ENCODE assay signal across 8 cellular contexts in genomic region chr2:216696751-216697560, GRCh38. TPM values are rescaled to one million over a fixed set of nuclear protein-coding genes. Genes with fewer than 3 reads are reported as not detected.
DNase-seq lines count a peak whose midpoint lies in the region; ATAC-seq and TF ChIP-seq lines count a peak whose summit lies in the region.

No MANE protein-coding gene starts in this region.

- intact Hi-C loops in HCT116 (cut with micrococcal nuclease) = loop anchor here (1.0 to 5.0 kb wide), 5 partner anchors 445 to 1015 kb away; no protein-coding TSS in a partner anchor
- intact Hi-C loops in posterior cingulate gyrus (cut with DNase I) = loop anchor here (5.0 to 10.0 kb wide), 3 partner anchors 368 to 1015 kb away; no protein-coding TSS in a partner anchor

- ATAC-seq in HCT116 (peak; percentile 50), foreskin keratinocyte (no peak), thoracic aorta (ENCODE audit: insufficient number of reproducible peaks, low FRiP score, low read depth) (no peak), HG02973 (IDR thresholded peaks at IDR 0.05; ENCODE audit: unreplicated experiment) (no peak), HG03159 (IDR thresholded peaks at IDR 0.05; ENCODE audit: unreplicated experiment) (no peak)

- no peaks in the 10 kb centered on the region for H3K9me2 ChIP-seq in HCT116 (ENCODE audit: insufficient read depth)

- H3K79me2 ChIP-seq in HCT116 (ENCODE audit: insufficient read depth, low read length) = no peaks in the 10 kb centered on the region

- H3K4me3 ChIP-seq in AG04450 (ENCODE audit: low read depth, low read length) (no peak overlapping the region), HCT116 (replicated peaks in 1 of 2; ENCODE audit: low read depth in 1 of 2, low read length in 2 of 2) (no peak overlapping the region), thoracic aorta (no peak overlapping the region)

- H3K36me3 ChIP-seq in HCT116 (ENCODE audit: control insufficient read depth in 1 of 2, insufficient read depth in 2 of 2, low read length in 2 of 2) (no peaks in the 10 kb centered on the region), thoracic aorta (no peaks in the 10 kb centered on the region)

- peak; percentile 70 for TF ChIP-seq RAD21 in HCT116 (IDR thresholded peaks at IDR 0.05; ENCODE audit: low read depth)

- H3K27me3 ChIP-seq in AG04450 (ENCODE audit: control insufficient read depth, insufficient read depth, low read length) (no peaks in the 10 kb centered on the region), HCT116 (ENCODE audit: insufficient read depth, low read length) (peaks cover 22% of the 10 kb centered on the region; the same call in 1 of the 2 replicates), foreskin keratinocyte (peaks cover 18% of the 10 kb centered on the region), thoracic aorta (replicated peaks; ENCODE audit: insufficient read depth) (no peaks in the 10 kb centered on the region)

- peak overlapping the region; percentile 60 for H2AFZ ChIP-seq in HCT116 (ENCODE audit: low read depth, low read length, poor library complexity, severe bottlenecking)

- H3K9ac ChIP-seq in HCT116 (ENCODE audit: low read length) = no peak overlapping the region

- DNase-seq in AG04450 (ENCODE audit: low read depth, low spot score) (no peak), HCT116 (ENCODE audit: low read depth, low spot score) (peak; percentile 48), SK-N-DZ (ENCODE audit: low spot score) (peak; percentile 67), foreskin keratinocyte (no peak), thoracic aorta (ENCODE audit: low spot score) (no peak), posterior cingulate gyrus (no peak)

- H4K20me1 ChIP-seq in HCT116 (ENCODE audit: insufficient read depth) = no peaks in the 10 kb centered on the region

- RAD21 ChIA-PET in HCT116 (lab: Charles Lee; ENCODE audit: low non-redundant PET in 1 of 2, low total read pairs in 2 of 2, uncharacterized antibody in 2 of 2, unreplicated experiment in 2 of 2) = no interaction called here

- H3K27ac ChIP-seq in AG04450 (ENCODE audit: low read depth, low read length) (peak overlapping the region; percentile 21), HCT116 (ENCODE audit: low read depth, low read length) (no peak overlapping the region), foreskin keratinocyte (no peak overlapping the region), thoracic aorta (peak overlapping the region; percentile 89 to 92)

- BruUV-seq in HCT116 (replicated peaks; lab: Mats Ljungman, UMichigan) = no TSS peak

- H3K4me2 ChIP-seq in HCT116 (ENCODE audit: low read length) = peak overlapping the region; percentile 22; the same call in 1 of the 2 replicates

- H3K4me1 ChIP-seq in HCT116 (ENCODE audit: control insufficient read depth in 1 of 2, insufficient read depth in 2 of 2, low read length in 2 of 2) (peaks cover 20 to 47% of the 10 kb centered on the region in 2 experiments), foreskin keratinocyte (peaks cover 13% of the 10 kb centered on the region), thoracic aorta (ENCODE audit: control insufficient read depth in 1 of 2, low read depth in 2 of 2) (peaks cover 8 to 65% of the 10 kb centered on the region in 2 donors)

- TF ChIP-seq CTCF in AG04450 (IDR thresholded peaks at IDR 0.05; ENCODE audit: low read depth, low read length) (peak; percentile 82), HCT116 (IDR thresholded peaks at IDR 0.05 in 2 of 3, conservative IDR thresholded peaks at IDR 0.05 in 1 of 3; ENCODE audit: borderline replicate concordance in 1 of 3, insufficient read depth in 1 of 3, low read depth in 2 of 3, low read length in 2 of 3) (peak; percentile 52 to 70 (median 69)), foreskin keratinocyte (conservative IDR thresholded peaks at IDR 0.05) (peak; percentile 80), thoracic aorta (IDR thresholded peaks at IDR 0.05) (peak; percentile 80)

- CTCF ChIA-PET in AG04450 (lab: Charles Lee) (interaction anchor here (0.6 to 4.2 kb wide), 18 partner anchors 14 to 1059 kb away, joined by 3 to 43 read pairs (median 4); no protein-coding TSS in a partner anchor), HCT116 (lab: Charles Lee) (interaction anchor here (1.0 to 2.8 kb wide), 6 partner anchors 10 to 814 kb away, joined by 3 to 18 read pairs (median 4); no protein-coding TSS in a partner anchor)

- H3K9me3 ChIP-seq in AG04450 (ENCODE audit: control insufficient read depth, insufficient read depth, low read length) (no peaks in the 10 kb centered on the region; the same call in 1 of the 2 replicates), HCT116 (ENCODE audit: control insufficient read depth in 1 of 2, insufficient read depth in 1 of 2, low read depth in 1 of 2, low read length in 2 of 2) (no peaks in the 10 kb centered on the region), thoracic aorta (no peaks in the 10 kb centered on the region)

- POLR2A ChIA-PET in AG04450 (lab: Yijun Ruan, JAX) (interaction anchor here (2.4 to 3.2 kb wide), 2 partner anchors 366 to 369 kb away, joined by 9 to 20 read pairs; no protein-coding TSS in a partner anchor), HCT116 (lab: Charles Lee) (no interaction called here)

- no peak for TF ChIP-seq POLR2A in HCT116 (IDR thresholded peaks at IDR 0.05; ENCODE audit: borderline replicate concordance, extremely low read depth, insufficient read depth, insufficient read length)

TF ChIP-seq in HCT116, 20 proteins besides CTCF, POLR2A, EP300 and RAD21:
- no peak for TF ChIP-seq EGR1 (IDR thresholded peaks at IDR 0.05; ENCODE audit: low read depth)
- TF ChIP-seq MAX (IDR thresholded peaks at IDR 0.05) = peak; percentile 44; the same call in 1 of the 2 replicates
- 0 out of 2 replicates have a peak, but pooled peaks have one; percentile 20 for TF ChIP-seq CEBPB (IDR thresholded peaks at IDR 0.05; ENCODE audit: low read depth)

RNA-seq across cellular contexts. Expression of gene IGFBP5, which starts 1.6 kb away (rescaled TPM):
- 3,867 and 4,154 TPM in 2 replicates for polyA plus RNA-seq in AG04450 (2011; rRNA removed)
- polyA minus RNA-seq in AG04450 (2011; rRNA and poly(A)+ RNA removed) = 2,998 and 3,399 TPM in 2 replicates
- total RNA-seq in HCT116 (2021; ENCODE audit: unreplicated experiment) = 3.9 TPM
- 0.01 TPM in 2 replicates for polyA plus RNA-seq in HCT116 (2012)
- 9.5 and 10.0 TPM in 2 replicates for polyA plus RNA-seq in SK-N-DZ (2014; cell fraction: cytosol; rRNA removed)
- polyA plus RNA-seq in SK-N-DZ (2014; cell fraction: nucleus; rRNA removed) = 5.3 and 7.3 TPM in 2 replicates
- 0.20 and 0.28 TPM in 2 replicates for total RNA-seq in foreskin keratinocyte
- 0.07 and 0.19 TPM in 2 replicates for polyA plus RNA-seq in foreskin keratinocyte
- total RNA-seq in thoracic aorta = 1,000 to 10,000 TPM in 1 of 2 donors, 100 to 1,000 TPM in 1; 482 to 2,105 TPM

Comparison
In these comparisons a context has a peak if more than half of its experiments do, and no peak if none do; other contexts are left out.
1. DNase-seq: peak in HCT116 (single experiment) and SK-N-DZ (single experiment); none in AG04450 (single experiment), foreskin keratinocyte (0 of 2), thoracic aorta (single experiment) and posterior cingulate gyrus (0 of 10).
2. H3K27ac ChIP-seq: peak in AG04450 (single experiment) and thoracic aorta (2 of 2); none in HCT116 (single experiment) and foreskin keratinocyte (single experiment).
3. RNA of gene IGFBP5, which starts 1.6 kb away (total RNA-seq): 482 to 2,105 TPM in thoracic aorta; 3.9 TPM in HCT116 (single experiment) and 0.20 to 0.28 TPM in foreskin keratinocyte; every median in the first group is over 10 times any median in the second.
4. Peak in every context shown above with its lines, with median percentiles within 50 percentile points of each other: CTCF ChIP-seq.